In genomic region chr17:35795007-35795870, GRCh38 we compare ENCODE assay signal across 8 cellular contexts. TPM values are rescaled to one million over a fixed set of nuclear protein-coding genes. Genes with fewer than 3 reads are reported as not detected.
A peak's percentile ranks its signal among the peaks of the same experiment; 100 is the strongest.
DNase-seq lines count a peak whose midpoint lies in the region; ATAC-seq and TF ChIP-seq lines count a peak whose summit lies in the region.

TSS of gene MMP28 (minus strand) at chr17:35795641. CDS start at chr17:35795377, 264 bp downstream.

- peaks cover 87% of the 10 kb centered on the region for H3K27me3 Mint-ChIP-seq in nephron (ENCODE audit: low read depth)

- no peak for TF ChIP-seq CTCF in fibroblast of mammary gland (conservative IDR thresholded peaks at IDR 0.05; ENCODE audit: control insufficient read depth, insufficient read depth, low read depth, low read length)
- TF ChIP-seq CTCF in nephron (IDR thresholded peaks at IDR 0.05; ENCODE audit: unreplicated experiment in 3 of 3) = no peak
- no peak for TF ChIP-seq CTCF in vagina (IDR thresholded peaks at IDR 0.05)

- no peak within 1 kb of the TSS for H3K27ac ChIP-seq in vagina

- TF ChIP-seq POLR2A in vagina (IDR thresholded peaks at IDR 0.05) = no peak

- DNase-seq in DMS53 (lab: John Stamatoyannopoulos, UW) = peak; percentile 74
- DNase-seq in NCI-H2107 (lab: John Stamatoyannopoulos, UW) = peak; percentile 25
- DNase-seq in activated T-cell treated with anti-CD3 and anti-CD28 coated beads, Interleukin-2, amount 50 U/mL, for 48 hours = peak; percentile 55 to 66
- no peak for DNase-seq in fibroblast of mammary gland (ENCODE audit: low read depth)
- peak in 1 of 2 donors; percentile 46 for DNase-seq in vagina (ENCODE audit: extremely low spot score in 2 of 2)
- DNase-seq in inferior parietal cortex (ENCODE audit: extremely low spot score) = no peak

- H3K9me3 Mint-ChIP-seq in nephron = no peaks in the 10 kb centered on the region

- H3K4me3 ChIP-seq in fibroblast of mammary gland (ENCODE audit: control insufficient read depth, low read depth, low read length) (peak within 1 kb of the TSS; percentile 23), vagina (peak within 1 kb of the TSS; percentile 55 to 62)

- ATAC-seq in GM21619 (IDR thresholded peaks at IDR 0.05; ENCODE audit: unreplicated experiment) = no peak

- H3K4me1 ChIP-seq in vagina = peaks cover 11% of the 10 kb centered on the region

- H3K4me1 Mint-ChIP-seq in nephron = peaks cover 19% of the 10 kb centered on the region

- H3K4me3 Mint-ChIP-seq in nephron = peak within 1 kb of the TSS; percentile 71 to 76 (median 72)

- no peaks in the 10 kb centered on the region for H3K27me3 ChIP-seq in vagina

- no peaks in the 10 kb centered on the region for H3K36me3 Mint-ChIP-seq in nephron (ENCODE audit: low read depth)

- intact Hi-C loops in vagina (cut with DNase I) = no loop called here

- no peaks in the 10 kb centered on the region for H3K9me3 ChIP-seq in vagina

- no peaks in the 10 kb centered on the region for H3K36me3 ChIP-seq in vagina

- no peak within 1 kb of the TSS for H3K27ac Mint-ChIP-seq in nephron

RNA-seq across cellular contexts. Expression of gene MMP28, which starts in this region (rescaled TPM):
- 32.2 TPM for total RNA-seq in vagina

Comparison
In these comparisons a context has a peak if more than half of its experiments do, and no peak if none do; other contexts are left out.
1. DNase-seq: peak in DMS53 (single experiment), NCI-H2107 (single experiment) and activated T-cell treated with anti-CD3 and anti-CD28 coated beads, Interleukin-2, amount 50 U/mL, for 48 hours (2 of 2); none in fibroblast of mammary gland (single experiment) and inferior parietal cortex (single experiment).